In genomic region chr10:29703276-29703675, GRCh38 we compare ENCODE assay signal across 9 cellular contexts.
DNase-seq lines count a peak whose midpoint lies in the region; ATAC-seq and TF ChIP-seq lines count a peak whose summit lies in the region.
"Had no signal": no experiment of that assay in that cellular context is flagged by ENCODE, and none has a peak within 500 bp of the region (broad histone marks: within the 10 kb centered on the region; RNA-seq: fewer than 3 reads in every experiment).

No MANE protein-coding gene starts in this region.

- peaks cover 25% of the 10 kb centered on the region for H3K4me1 Mint-ChIP-seq in Calu3 (ENCODE audit: low read depth, unreplicated experiment)

- DNase-seq in Calu3, result no peak
- peak; percentile 47 to 79 for DNase-seq in NCI-H187 (lab: John Stamatoyannopoulos, UW)
- DNase-seq in astrocyte of the hippocampus (ENCODE audit: low read depth, low spot score), result peak; percentile 71
- DNase-seq in ovary, result peak; percentile 45 to 76 (median 69)
- DNase-seq in effector CD8-positive, alpha-beta T cell (lab: John Stamatoyannopoulos, UW), result no peak
- DNase-seq: Peyer's patch had no signal

- ATAC-seq in GM19467 (IDR thresholded peaks at IDR 0.05; ENCODE audit: unreplicated experiment), result no peak
- no peak for ATAC-seq in HG03354 (IDR thresholded peaks at IDR 0.05; ENCODE audit: poor library complexity, severe bottlenecking, unreplicated experiment)
- ATAC-seq: HCT116 had no signal

- TF ChIP-seq CTCF in Calu3 (IDR thresholded peaks at IDR 0.05; ENCODE audit: unreplicated experiment) (no peak), ovary (IDR thresholded peaks at IDR 0.05) (no peak)

- no peak overlapping the region for H3K4me3 Mint-ChIP-seq in Calu3 (ENCODE audit: low read depth, unreplicated experiment)

- H3K36me3 Mint-ChIP-seq in Calu3 (ENCODE audit: insufficient read depth, unreplicated experiment), result peaks cover 53% of the 10 kb centered on the region

- H3K4me3 ChIP-seq in ovary, result no peak overlapping the region
- H3K4me3 ChIP-seq: Peyer's patch had no signal

- no peak for TF ChIP-seq EP300 in ovary (IDR thresholded peaks at IDR 0.05)

- peaks cover 7% of the 10 kb centered on the region for H3K4me1 ChIP-seq in ovary (ENCODE audit: insufficient read depth)

- no peaks in the 10 kb centered on the region for H3K9me3 ChIP-seq in ovary
- H3K9me3 ChIP-seq: Peyer's patch had no signal

- peak overlapping the region in 1 of 2 donors; percentile 47 for H3K27ac ChIP-seq in ovary

- CTCF ChIA-PET in Calu3 (lab: Charles Lee), result no interaction called here

- H3K36me3 ChIP-seq in ovary, result no peaks in the 10 kb centered on the region
- H3K36me3 ChIP-seq: Peyer's patch had no signal

- no peaks in the 10 kb centered on the region for H3K27me3 Mint-ChIP-seq in Calu3 (ENCODE audit: unreplicated experiment)

- H3K9me3 Mint-ChIP-seq in Calu3 (ENCODE audit: low read depth, unreplicated experiment), result no peaks in the 10 kb centered on the region

- no peak for TF ChIP-seq POLR2A in ovary (IDR thresholded peaks at IDR 0.05)

- peak overlapping the region; percentile 52 for H3K27ac Mint-ChIP-seq in Calu3 (ENCODE audit: unreplicated experiment)

- BruUV-seq in Calu3 (replicated peaks; lab: Mats Ljungman, UMichigan), result no TSS peak

- no peaks in the 10 kb centered on the region for H3K27me3 ChIP-seq in ovary
- H3K27me3 ChIP-seq: Peyer's patch had no signal

- 13 to 19% (median 15%) methylated on average over 9 of the region's 9 CpGs for WGBS in ovary, 3 donors

- intact Hi-C loops in Calu3 (cut with micrococcal nuclease; ENCODE audit: unreplicated experiment), result no loop called here
- intact Hi-C loops in ovary (cut with DNase I), result no loop called here

Comparison
In these comparisons a context has a peak if more than half of its experiments do, and no peak if none do; other contexts are left out.
1. DNase-seq: peak in NCI-H187 (2 of 2), astrocyte of the hippocampus (single experiment) and ovary (5 of 5); none in Calu3 (single experiment) and effector CD8-positive, alpha-beta T cell (single experiment).